29 cellular contexts compared by ENCODE assay signal in the genomic region with DNA sequence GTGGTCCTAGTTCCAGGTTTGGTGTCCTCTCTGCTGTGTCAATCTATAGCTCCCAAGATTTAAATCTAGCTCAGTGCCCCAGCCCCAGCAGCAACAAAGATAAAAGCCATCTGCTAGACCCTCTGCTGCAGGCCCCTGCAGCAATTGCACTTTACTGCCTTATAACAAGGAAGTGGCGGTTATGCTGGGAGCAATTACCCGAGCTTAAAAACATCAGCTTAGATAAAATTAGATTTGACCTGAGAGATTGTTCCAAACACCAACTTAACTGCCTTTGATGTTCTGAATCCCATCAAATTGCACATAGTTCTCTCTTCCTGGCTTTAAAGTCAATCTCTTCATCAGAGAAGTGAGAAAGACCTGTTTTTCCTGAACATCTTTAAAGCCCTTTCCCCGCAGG.
"Had no signal": no experiment of that assay in that cellular context is flagged by ENCODE, and none has a peak within 500 bp of the region (broad histone marks: within the 10 kb centered on the region; RNA-seq: fewer than 3 reads in every experiment).

No MANE protein-coding gene starts in this region.

- H3K4me3 ChIP-seq: K562, SJCRH30 had no signal

- ATAC-seq: activated CD8-positive, alpha-beta memory T cell treated with anti-CD3 and anti-CD28 coated beads, Interleukin-2, amount 10 ng/mL, durations not matched to agents 7 days and 5 days; activated naive CD4-positive, alpha-beta T cell treated with anti-CD3 and anti-CD28 coated beads, Interleukin-2, amount 50 U/mL, for 72 hours; activated naive CD8-positive, alpha-beta T cell treated with anti-CD3 and anti-CD28 coated beads, Interleukin-2, amount 50 U/mL, for 24 hours; activated T-cell treated with anti-CD3 and anti-CD28 coated beads, Interleukin-2, amount 50 U/mL, for 4 hours; K562; Panc1; Right ventricle myocardium inferior; T-helper 17 cell had no signal

- DNase-seq: activated B cell treated with CpG ODN at 0.5 μM for 24 hours; activated CD4-positive, alpha-beta T cell treated with anti-CD3 and anti-CD28 coated beads for 1 hour; activated CD4-positive, alpha-beta T cell treated with anti-CD3 and anti-CD28 coated beads, Interleukin-2, amount 10 ng/mL, durations not matched to agents 24 days and 14 days; activated CD4-positive, alpha-beta T cell treated with anti-CD3 and anti-CD28 coated beads, Interleukin-2, amount 50 U/mL, for 48 hours; activated CD8-positive, alpha-beta memory T cell treated with anti-CD3 and anti-CD28 coated beads, Interleukin-2, amount 10 ng/mL, durations not matched to agents 7 days and 5 days; activated effector memory CD4-positive, alpha-beta T cell treated with anti-CD3 and anti-CD28 coated beads, Interleukin-2, amount 50 U/mL, for 16 hours; activated naive CD4-positive, alpha-beta T cell treated with Interleukin-2 at 50 U/mL for 16 hours; activated naive CD8-positive, alpha-beta T cell treated with anti-CD3 and anti-CD28 coated beads, Interleukin-2, amount 50 U/mL, for 24 hours; activated T-cell treated with anti-CD3 and anti-CD28 coated beads, Interleukin-2, amount 50 U/mL, for 4 hours; amniotic stem cell; brain microvascular endothelial cell; cerebellar nuclear complex; Karpas-422; NCI-H1105 treated with DMSO at 0.1 percent for 48 hours; NCI-H1436 treated with DMSO at 0.1 percent for 48 hours; NCI-H187; NCI-H2171; NCI-H226; NCI-H526; NCI-H774; NK-92 treated with Interleukin-12 subunit alpha and Interleukin-12 subunit beta, amount 100 ng/mL, for 24 hours; OCI-M1; SJCRH30; T-helper 17 cell; T-helper 9 cell had no signal

- H3K36me3 ChIP-seq: brain microvascular endothelial cell, SJCRH30 had no signal

- H3K27me3 ChIP-seq: brain microvascular endothelial cell, SJCRH30 had no signal

- H3K9me3 ChIP-seq: SJCRH30 had no signal

- FAIRE-seq: K562 had no signal

- H3K4me1 ChIP-seq: SJCRH30 had no signal

- H3K27ac ChIP-seq: brain microvascular endothelial cell, SJCRH30 had no signal
